In the genomic region with DNA sequence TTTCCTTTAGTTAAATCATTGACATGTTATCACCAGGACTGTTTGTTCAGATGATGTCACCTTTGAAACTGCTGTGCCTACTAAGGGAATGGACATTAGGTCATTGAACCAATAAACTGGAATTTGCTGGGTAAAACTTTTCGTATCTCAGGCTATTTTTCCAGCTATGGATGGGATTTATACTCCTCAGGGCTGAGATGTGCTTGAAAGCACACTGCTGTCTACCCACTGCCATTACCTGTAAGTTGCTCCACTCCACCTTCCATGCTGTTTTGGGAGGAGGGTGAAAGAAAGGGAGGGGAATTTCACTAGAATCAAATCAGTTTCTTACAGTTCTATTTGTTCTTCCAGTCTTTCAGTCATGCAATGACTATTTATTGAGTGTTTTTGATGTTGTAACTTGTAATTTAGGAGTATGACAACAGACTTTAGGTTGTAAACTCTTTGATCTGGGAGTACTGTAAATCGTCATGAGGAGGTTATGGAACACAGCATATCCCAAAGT, we compare ENCODE assay signal across 17 cellular contexts. TPM values are rescaled to one million over a fixed set of nuclear protein-coding genes. Genes with fewer than 3 reads are reported as not detected.
A peak's percentile ranks its signal among the peaks of the same experiment; 100 is the strongest.
DNase-seq lines count a peak whose midpoint lies in the region; ATAC-seq and TF ChIP-seq lines count a peak whose summit lies in the region.
"Had no signal": no experiment of that assay in that cellular context is flagged by ENCODE, and none has a peak within 500 bp of the region (broad histone marks: within the 10 kb centered on the region; RNA-seq: fewer than 3 reads in every experiment).

No MANE protein-coding gene starts in this region.

- peak; percentile 72 for ATAC-seq in PC-3
- no peak for ATAC-seq in HG02885 (IDR thresholded peaks at IDR 0.05; ENCODE audit: poor library complexity, unreplicated experiment)
- ATAC-seq in HG02763 (IDR thresholded peaks at IDR 0.05; ENCODE audit: unreplicated experiment): no peak
- no peak for ATAC-seq in T-helper 17 cell
- ATAC-seq: stimulated activated naive CD8-positive, alpha-beta T cell treated with anti-CD3 and anti-CD28 coated beads, Interleukin-15, Interleukin-2, amounts not matched to agents 100 U/mL and 50 U/mL, for 24 hours had no signal

- peaks cover 2% of the 10 kb centered on the region for H3K36me3 Mint-ChIP-seq in T-helper 17 cell (ENCODE audit: low read depth)

- H2AFZ ChIP-seq in PC-3 (ENCODE audit: low read length) (no peak overlapping the region), osteoblast (ENCODE audit: low read length) (no peak overlapping the region)

- H3K9ac ChIP-seq in PC-3 (ENCODE audit: low read length): no peak overlapping the region

- H3K27ac Mint-ChIP-seq in T-helper 17 cell: no peak overlapping the region
- H3K27ac Mint-ChIP-seq: activated T-cell treated with anti-CD3 and anti-CD28 coated beads, Interleukin-2, amount 50 U/mL, for 24 hours; dendritic cell treated with granulocyte-macrophage colony-stimulating factor and Interleukin-4, amounts not matched to agents 40 ng/mL and 50 ng/mL, for 4 days had no signal

- H3K36me3 ChIP-seq in PC-3 (ENCODE audit: low read depth, low read length) (peaks cover 6% of the 10 kb centered on the region; the same call in 1 of the 2 replicates), osteoblast (ENCODE audit: insufficient read depth, low read length) (no peaks in the 10 kb centered on the region)

- H3K27me3 ChIP-seq in PC-3 (ENCODE audit: low read length): no peaks in the 10 kb centered on the region
- no peaks in the 10 kb centered on the region for H3K27me3 ChIP-seq in osteoblast (ENCODE audit: insufficient read depth, low read length)

- H3K27ac ChIP-seq in C4-2B (peak overlapping the region; percentile 15; the same call in 1 of the 2 replicates), PC-3 (ENCODE audit: low read length) (peak overlapping the region; percentile 57), epithelial cell of prostate (peak overlapping the region; percentile 54), osteoblast (ENCODE audit: low read depth, low read length) (peak overlapping the region; percentile 41)

- H3K9me2 ChIP-seq in PC-3 (replicated peaks; ENCODE audit: low read length): no peaks in the 10 kb centered on the region

- no peaks in the 10 kb centered on the region for H3K9me3 ChIP-seq in PC-3 (ENCODE audit: low read length)
- H3K9me3 ChIP-seq in osteoblast (ENCODE audit: low read depth, low read length): no peaks in the 10 kb centered on the region
- no peaks in the 10 kb centered on the region for H3K9me3 ChIP-seq in T-helper 17 cell (ENCODE audit: control insufficient read depth, low read length, poor library complexity, severe bottlenecking)

- POLR2A ChIA-PET in PC-3 (lab: Charles Lee; ENCODE audit: unreplicated experiment): no interaction called here

- 0 out of 2 replicates have a peak overlapping the region, but pooled peaks have one; percentile 1 for H3K4me3 ChIP-seq in PC-3 (ENCODE audit: low read length)
- no peak overlapping the region for H3K4me3 ChIP-seq in osteoblast (ENCODE audit: insufficient read depth, low read length)

- H3K4me2 ChIP-seq in PC-3 (ENCODE audit: low read length) (peak overlapping the region; percentile 60), osteoblast (ENCODE audit: insufficient read depth, low read length) (peak overlapping the region; percentile 15)

- H3K4me1 Mint-ChIP-seq in T-helper 17 cell: peaks cover 25% of the 10 kb centered on the region

- H4K20me1 ChIP-seq in PC-3 (ENCODE audit: low read length): peaks cover 33% of the 10 kb centered on the region
- peaks cover under 1% of the 10 kb centered on the region for H4K20me1 ChIP-seq in osteoblast (ENCODE audit: insufficient read depth, low read length)

- H3F3A ChIP-seq in PC-3 (ENCODE audit: low read length, unreplicated experiment): no peaks in the 10 kb centered on the region

- intact Hi-C loops in PC-3 (cut with micrococcal nuclease): loop anchor here (1.0 kb wide), 1 partner anchor 14 kb away; no protein-coding TSS in a partner anchor

- TF ChIP-seq CTCF in C4-2B (conservative IDR thresholded peaks at IDR 0.05) (no peak), PC-3 (conservative IDR thresholded peaks at IDR 0.05; ENCODE audit: low read depth, low read length) (no peak), osteoblast (IDR thresholded peaks at IDR 0.05; ENCODE audit: extremely low read depth, low read depth, low read length) (no peak)

- CTCF ChIA-PET in PC-3 (lab: Charles Lee): interaction anchor here (1.0 kb wide), 1 partner anchor 124 kb away, joined by 3 read pairs; no protein-coding TSS in a partner anchor

- BruUV-seq in PC-3 (replicated peaks; lab: Mats Ljungman, UMichigan): TSS peak; percentile 16

- peak; percentile 48 for DNase-seq in PC-3
- DNase-seq in epithelial cell of prostate (ENCODE audit: low read depth, low spot score): no peak
- peak; percentile 92 for DNase-seq in osteoblast (ENCODE audit: insufficient read length, low spot score, missing footprints)
- DNase-seq in NOMO-1 (lab: John Stamatoyannopoulos, UW; ENCODE audit: unreplicated experiment in 2 of 2): no peak
- DNase-seq in T-helper 17 cell: no peak
- DNase-seq: activated CD4-positive, alpha-beta T cell treated with anti-CD3 and anti-CD28 coated beads for 48 hours; activated T-cell treated with anti-CD3 and anti-CD28 coated beads, Interleukin-2, amount 50 U/mL, for 24 hours; DMS 273 treated with DMSO at 0.1 percent for 48 hours; mesendoderm; NCI-H187; NCI-H69; stimulated activated naive CD8-positive, alpha-beta T cell treated with anti-CD3 and anti-CD28 coated beads, Interleukin-15, Interleukin-2, amounts not matched to agents 100 U/mL and 50 U/mL, for 24 hours had no signal

- H3K4me1 ChIP-seq in PC-3 (ENCODE audit: insufficient read depth, low read length) (peaks cover 24% of the 10 kb centered on the region), osteoblast (ENCODE audit: insufficient read depth, low read length) (peaks cover 26% of the 10 kb centered on the region)

- no peaks in the 10 kb centered on the region for H3K27me3 Mint-ChIP-seq in T-helper 17 cell
- H3K27me3 Mint-ChIP-seq: activated T-cell treated with anti-CD3 and anti-CD28 coated beads, Interleukin-2, amount 50 U/mL, for 24 hours; dendritic cell treated with granulocyte-macrophage colony-stimulating factor and Interleukin-4, amounts not matched to agents 40 ng/mL and 50 ng/mL, for 4 days had no signal

- H3K4me3 Mint-ChIP-seq in T-helper 17 cell: no peak overlapping the region
- H3K4me3 Mint-ChIP-seq: activated T-cell treated with anti-CD3 and anti-CD28 coated beads, Interleukin-2, amount 50 U/mL, for 24 hours; dendritic cell treated with granulocyte-macrophage colony-stimulating factor and Interleukin-4, amounts not matched to agents 40 ng/mL and 50 ng/mL, for 4 days had no signal

- peaks cover 92% of the 10 kb centered on the region for H3K79me2 ChIP-seq in PC-3 (ENCODE audit: low read length)
- H3K79me2 ChIP-seq in osteoblast (ENCODE audit: insufficient read depth, low read length): peaks cover 67% of the 10 kb centered on the region

RNA-seq across cellular contexts. Expression of gene EHD4, which starts 11.3 kb away (rescaled TPM):
- 57.8 and 66.9 TPM in 2 replicates for total RNA-seq in PC-3 (2014; rRNA removed)
- 15.9 and 18.0 TPM in 2 replicates for total RNA-seq in osteoblast
- total RNA-seq in T-helper 17 cell: 10 to 100 TPM; 57.6 to 79.9 TPM

RNA-seq across cellular contexts. Expression of gene PLA2G4E, which starts 59.8 kb away (rescaled TPM):
- total RNA-seq in PC-3 (2014; rRNA removed) (not detected in 2 replicates), osteoblast (not detected in 2 replicates), T-helper 17 cell (not detected)
- total RNA-seq: T-helper 2 cell treated with Interferon-gamma antibody and Interleukin-4, amounts not matched to agents 100 ng/mL and 5 ng/mL, for 36 hours had no signal

Comparison
In these comparisons a context has a peak if more than half of its experiments do, and no peak if none do; other contexts are left out.
1. DNase-seq: peak in PC-3 (single experiment) and osteoblast (single experiment); none in epithelial cell of prostate (single experiment), NOMO-1 (0 of 2) and T-helper 17 cell (0 of 3).
2. Peak in every context shown above with its lines, with median percentiles within 50 percentile points of each other: H3K27ac ChIP-seq.